11 cellular contexts compared by ENCODE assay signal in genomic region chr3:50375200-50375931, GRCh38. TPM values are rescaled to one million over a fixed set of nuclear protein-coding genes. Genes with fewer than 3 reads are reported as not detected.
A peak's percentile ranks its signal among the peaks of the same experiment; 100 is the strongest.
DNase-seq lines count a peak whose midpoint lies in the region; ATAC-seq and TF ChIP-seq lines count a peak whose summit lies in the region.
"Had no signal": no experiment of that assay in that cellular context is flagged by ENCODE, and none has a peak within 500 bp of the region (broad histone marks: within the 10 kb centered on the region; RNA-seq: fewer than 3 reads in every experiment).

No MANE protein-coding gene starts in this region.

- H3K4me1 ChIP-seq in CD8-positive, alpha-beta T cell (ENCODE audit: insufficient read depth, low read length), result peaks cover 13% of the 10 kb centered on the region
- H3K4me1 ChIP-seq: left lung had no signal

- peaks cover 9% of the 10 kb centered on the region for H3K4me1 Mint-ChIP-seq in CD8-positive, alpha-beta T cell (ENCODE audit: low read depth)

- H3K4me3 Mint-ChIP-seq in CD8-positive, alpha-beta T cell, result no peak overlapping the region
- H3K4me3 Mint-ChIP-seq: IgD-negative memory B cell had no signal

- H3K27me3 ChIP-seq in CD8-positive, alpha-beta T cell (ENCODE audit: insufficient read depth, low read length), result no peaks in the 10 kb centered on the region
- H3K27me3 ChIP-seq: left lung had no signal

- in situ Hi-C loops in GM13977 (cut with MboI; ENCODE audit: low pct_unique_long_range_greater_than_20kb, low sequenced_read_pairs, unreplicated experiment), result no loop called here

- intact Hi-C loops in CD8-positive, alpha-beta T cell (cut with DNase I, micrococcal nuclease), result no loop called here

- H3K36me3 ChIP-seq in CD8-positive, alpha-beta T cell (ENCODE audit: insufficient read depth, low read length), result no peaks in the 10 kb centered on the region
- H3K36me3 ChIP-seq: left lung had no signal

- no peak overlapping the region for H3K27ac Mint-ChIP-seq in CD8-positive, alpha-beta T cell
- H3K27ac Mint-ChIP-seq: IgD-negative memory B cell had no signal

- peak; percentile 17 for ATAC-seq in CD8-positive, alpha-beta T cell
- peak; percentile 15 for ATAC-seq in left lobe of liver
- no peak for ATAC-seq in HG03571 (IDR thresholded peaks at IDR 0.05; ENCODE audit: unreplicated experiment)
- ATAC-seq: left lung had no signal

- H3K27me3 Mint-ChIP-seq in CD8-positive, alpha-beta T cell (ENCODE audit: low read depth), result no peaks in the 10 kb centered on the region
- H3K27me3 Mint-ChIP-seq: IgD-negative memory B cell had no signal

- H3K36me3 Mint-ChIP-seq in CD8-positive, alpha-beta T cell, result no peaks in the 10 kb centered on the region
- H3K36me3 Mint-ChIP-seq: IgD-negative memory B cell had no signal

- no peaks in the 10 kb centered on the region for H3K9me3 Mint-ChIP-seq in CD8-positive, alpha-beta T cell
- H3K9me3 Mint-ChIP-seq: IgD-negative memory B cell had no signal

- CTCF ChIA-PET in CD8-positive, alpha-beta T cell (lab: Charles Lee), result no interaction called here

- TF ChIP-seq CTCF in CD8-positive, alpha-beta T cell (IDR thresholded peaks at IDR 0.05), result no peak
- peak; percentile 13 for TF ChIP-seq CTCF in GM13977 (IDR thresholded peaks at IDR 0.05; ENCODE audit: extremely low read depth, insufficient read depth, missing control alignments)

- H3K9me3 ChIP-seq in CD8-positive, alpha-beta T cell (ENCODE audit: low read length), result no peaks in the 10 kb centered on the region
- H3K9me3 ChIP-seq: left lung had no signal

- POLR2A ChIA-PET in CD8-positive, alpha-beta T cell (lab: Charles Lee), result no interaction called here

- H3K4me3 ChIP-seq in CD8-positive, alpha-beta T cell (ENCODE audit: low read depth, low read length), result no peak overlapping the region
- H3K4me3 ChIP-seq: left lung had no signal

- DNase-seq in CD8-positive, alpha-beta T cell, result no peak
- DNase-seq in GM13977 (ENCODE audit: low spot score) (no peak), RKO (ENCODE audit: low spot score) (peak; percentile 31), left lobe of liver (ENCODE audit: low spot score) (no peak), hypothalamus (lab: John Stamatoyannopoulos, UW) (no peak)
- no peak for DNase-seq in activated CD4-positive, alpha-beta T cell treated with anti-CD3 and anti-CD28 coated beads, Interleukin-2, amount 50 U/mL, for 1 hour
- DNase-seq: left lung; NCI-H187 treated with DMSO at 0.1 percent for 48 hours; NK-92 treated with Interleukin-12 subunit alpha and Interleukin-12 subunit beta, amount 100 ng/mL, for 24 hours had no signal

- H3K27ac ChIP-seq in CD8-positive, alpha-beta T cell (ENCODE audit: low read depth, low read length), result no peak overlapping the region
- H3K27ac ChIP-seq: left lung had no signal

RNA-seq across cellular contexts. Expression of gene TMEM115, which starts 16.0 kb away (rescaled TPM):
- 10 to 100 TPM; 15.2 to 17.8 TPM for total RNA-seq in CD8-positive, alpha-beta T cell
- total RNA-seq in left lobe of liver, result 18.7 TPM

RNA-seq across cellular contexts. Expression of gene CYB561D2, which starts 24.7 kb away (rescaled TPM):
- total RNA-seq in CD8-positive, alpha-beta T cell, result 10 to 100 TPM; 24.2 to 24.3 TPM
- total RNA-seq in left lobe of liver, result 17.9 TPM

RNA-seq across cellular contexts. Expression of gene NPRL2, which starts 24.8 kb away (rescaled TPM):
- total RNA-seq in CD8-positive, alpha-beta T cell, result 10 to 100 TPM; 28.7 to 30.9 TPM
- total RNA-seq in left lobe of liver, result 15.6 TPM

RNA-seq across cellular contexts. Expression of gene ZMYND10, which starts 29.8 kb away (rescaled TPM):
- 1 to 10 TPM; 1.2 to 1.6 TPM for total RNA-seq in CD8-positive, alpha-beta T cell
- 1.7 TPM for total RNA-seq in left lobe of liver

RNA-seq across cellular contexts. Expression of gene RASSF1, which starts 34.7 kb away (rescaled TPM):
- total RNA-seq in CD8-positive, alpha-beta T cell, result 10 to 100 TPM; 88.7 to 89.3 TPM
- 6.4 TPM for total RNA-seq in left lobe of liver
